Comparison of ENCODE assay signal across 14 cellular contexts in genomic region chr14:69999246-69999645, GRCh38.
DNase-seq lines count a peak whose midpoint lies in the region; ATAC-seq and TF ChIP-seq lines count a peak whose summit lies in the region.
"Had no signal": no experiment of that assay in that cellular context is flagged by ENCODE, and none has a peak within 500 bp of the region (broad histone marks: within the 10 kb centered on the region; RNA-seq: fewer than 3 reads in every experiment).

No MANE protein-coding gene starts in this region.

- peaks cover 21% of the 10 kb centered on the region for H3K4me1 Mint-ChIP-seq in progenitor cell of endocrine pancreas (ENCODE audit: low read depth)
- H3K4me1 Mint-ChIP-seq in immature natural killer cell, result no peaks in the 10 kb centered on the region

- CTCF ChIA-PET in HEK293 (lab: Yijun Ruan, JAX), result interaction anchor here (1.0 to 3.9 kb wide), 3 partner anchors 14 to 223 kb away, joined by 3 to 20 read pairs (median 4); no protein-coding TSS in a partner anchor

- H3K9me3 Mint-ChIP-seq in progenitor cell of endocrine pancreas (ENCODE audit: low read depth), result no peaks in the 10 kb centered on the region
- no peaks in the 10 kb centered on the region for H3K9me3 Mint-ChIP-seq in immature natural killer cell
- H3K9me3 Mint-ChIP-seq: activated T-cell treated with anti-CD3 and anti-CD28 coated beads, Interleukin-2, amount 50 U/mL, for 4 hours; GM23338; T-helper 1 cell treated with Interleukin-12 subunit alpha and Interleukin-12 subunit beta and Interleukin-4 antibody, amounts not matched to agents 30 μg/mL and 1 μg/mL, for 36 hours had no signal

- no peak for TF ChIP-seq CTCF in HEK293 (tag by site-specific recombination; IDR thresholded peaks at IDR 0.05)
- TF ChIP-seq CTCF in choroid plexus epithelial cell (conservative IDR thresholded peaks at IDR 0.05; ENCODE audit: low read depth, low read length), result no peak
- TF ChIP-seq CTCF in progenitor cell of endocrine pancreas (IDR thresholded peaks at IDR 0.05; ENCODE audit: unreplicated experiment), result no peak

- peaks cover 0 to 6% of the 10 kb centered on the region in 2 experiments; a peak in 1 of 3 replicates for H3K36me3 ChIP-seq in HEK293 (ENCODE audit: control insufficient read depth in 2 of 2, insufficient read depth in 1 of 2, low read length in 2 of 2)
- H3K36me3 ChIP-seq: transverse colon had no signal

- ATAC-seq in HG03439 (IDR thresholded peaks at IDR 0.05; ENCODE audit: unreplicated experiment), result no peak
- ATAC-seq: activated T-cell treated with anti-CD3 and anti-CD28 coated beads, Interleukin-2, amount 50 U/mL, for 4 hours; GM23338 had no signal

- peak overlapping the region; percentile 76 for H3K27ac Mint-ChIP-seq in progenitor cell of endocrine pancreas
- H3K27ac Mint-ChIP-seq in immature natural killer cell, result no peak overlapping the region
- H3K27ac Mint-ChIP-seq: GM23338; T-helper 1 cell treated with Interleukin-12 subunit alpha and Interleukin-12 subunit beta and Interleukin-4 antibody, amounts not matched to agents 30 μg/mL and 1 μg/mL, for 36 hours had no signal

- no peak overlapping the region for H3K4me3 Mint-ChIP-seq in progenitor cell of endocrine pancreas (ENCODE audit: low read depth)
- H3K4me3 Mint-ChIP-seq in immature natural killer cell, result no peak overlapping the region
- H3K4me3 Mint-ChIP-seq: activated T-cell treated with anti-CD3 and anti-CD28 coated beads, Interleukin-2, amount 50 U/mL, for 4 hours; GM23338; T-helper 1 cell treated with Interleukin-12 subunit alpha and Interleukin-12 subunit beta and Interleukin-4 antibody, amounts not matched to agents 30 μg/mL and 1 μg/mL, for 36 hours had no signal

- H3K27ac ChIP-seq in HEK293 (ENCODE audit: extremely low read depth, low read depth, low read length), result peak overlapping the region; percentile 80
- H3K27ac ChIP-seq: transverse colon had no signal

- H3K27me3 Mint-ChIP-seq in progenitor cell of endocrine pancreas, result no peaks in the 10 kb centered on the region
- peaks cover 0 to 4% (median 0%) of the 10 kb centered on the region in 3 donors for H3K27me3 Mint-ChIP-seq in immature natural killer cell (ENCODE audit: low read depth in 3 of 3)

- DNase-seq in NCI-H748 (lab: John Stamatoyannopoulos, UW; ENCODE audit: unreplicated experiment) (peak; percentile 88), choroid plexus epithelial cell (ENCODE audit: low read depth) (peak; percentile 99), progenitor cell of endocrine pancreas (ENCODE audit: low spot score, unreplicated experiment) (no peak), immature natural killer cell (no peak), medulla oblongata (ENCODE audit: extremely low spot score) (no peak), hepatic stellate cell (ENCODE audit: low spot score) (no peak)
- DNase-seq: activated T-cell treated with anti-CD3 and anti-CD28 coated beads, Interleukin-2, amount 50 U/mL, for 4 hours; cortex of kidney; NCI-H1694; transverse colon had no signal

- POLR2A ChIA-PET in HEK293 (lab: Yijun Ruan, JAX), result interaction anchor here (0.6 to 1.6 kb wide), 3 partner anchors 118 to 233 kb away, joined by 3 to 18 read pairs (median 4); partner anchors contain the start of genes SMOC1 and SRSF5

- H3K36me3 Mint-ChIP-seq in progenitor cell of endocrine pancreas (ENCODE audit: insufficient read depth) (no peaks in the 10 kb centered on the region), immature natural killer cell (no peaks in the 10 kb centered on the region)

- no peak overlapping the region for H3K4me3 ChIP-seq in HEK293 (ENCODE audit: low read depth, low read length)
- no peak overlapping the region for H3K4me3 ChIP-seq in choroid plexus epithelial cell (ENCODE audit: low read depth, low read length)
- H3K4me3 ChIP-seq: GM23338, transverse colon had no signal

- H3K9me3 ChIP-seq in HEK293 (ENCODE audit: control insufficient read depth, insufficient read depth, low read depth, low read length), result no peaks in the 10 kb centered on the region
- H3K9me3 ChIP-seq: transverse colon had no signal

- H3K4me1 ChIP-seq in HEK293 (ENCODE audit: control insufficient read depth, insufficient read depth, low read length), result peaks cover 44% of the 10 kb centered on the region
- H3K4me1 ChIP-seq: transverse colon had no signal

TF ChIP-seq in HEK293, 187 proteins besides CTCF, POLR2A, EP300 and RAD21 (continues in another document):
- TF ChIP-seq ZFHX2 (tag by site-specific recombination; conservative IDR thresholded peaks at IDR 0.05) (no peak), ZNF791 (tag by site-specific recombination; IDR thresholded peaks at IDR 0.05) (no peak), PBX3 (CRISPR knock-in tag; IDR thresholded peaks at IDR 0.05) (no peak), ZNF362 (tag by site-specific recombination; IDR thresholded peaks at IDR 0.05) (no peak), ZBTB17 (tag by site-specific recombination; IDR thresholded peaks at IDR 0.05) (no peak; the same call in 1 of the 2 replicates), ZNF274 (IDR thresholded peaks at IDR 0.05; ENCODE audit: low read length) (no peak), ZNF274 (tag by site-specific recombination; IDR thresholded peaks at IDR 0.05; ENCODE audit: borderline replicate concordance) (no peak), ZNF140 (tag by site-specific recombination; IDR thresholded peaks at IDR 0.05) (no peak), RBAK (tag by site-specific recombination; IDR thresholded peaks at IDR 0.05) (no peak), ZNF560 (tag by site-specific recombination; IDR thresholded peaks at IDR 0.05; ENCODE audit: borderline replicate concordance) (no peak), ZNF585B (tag by site-specific recombination; IDR thresholded peaks at IDR 0.05) (no peak), ZNF488 (tag by site-specific recombination; IDR thresholded peaks at IDR 0.05) (peak; percentile 39; the same call in 1 of the 2 replicates)
- TF ChIP-seq, protein P1, sequence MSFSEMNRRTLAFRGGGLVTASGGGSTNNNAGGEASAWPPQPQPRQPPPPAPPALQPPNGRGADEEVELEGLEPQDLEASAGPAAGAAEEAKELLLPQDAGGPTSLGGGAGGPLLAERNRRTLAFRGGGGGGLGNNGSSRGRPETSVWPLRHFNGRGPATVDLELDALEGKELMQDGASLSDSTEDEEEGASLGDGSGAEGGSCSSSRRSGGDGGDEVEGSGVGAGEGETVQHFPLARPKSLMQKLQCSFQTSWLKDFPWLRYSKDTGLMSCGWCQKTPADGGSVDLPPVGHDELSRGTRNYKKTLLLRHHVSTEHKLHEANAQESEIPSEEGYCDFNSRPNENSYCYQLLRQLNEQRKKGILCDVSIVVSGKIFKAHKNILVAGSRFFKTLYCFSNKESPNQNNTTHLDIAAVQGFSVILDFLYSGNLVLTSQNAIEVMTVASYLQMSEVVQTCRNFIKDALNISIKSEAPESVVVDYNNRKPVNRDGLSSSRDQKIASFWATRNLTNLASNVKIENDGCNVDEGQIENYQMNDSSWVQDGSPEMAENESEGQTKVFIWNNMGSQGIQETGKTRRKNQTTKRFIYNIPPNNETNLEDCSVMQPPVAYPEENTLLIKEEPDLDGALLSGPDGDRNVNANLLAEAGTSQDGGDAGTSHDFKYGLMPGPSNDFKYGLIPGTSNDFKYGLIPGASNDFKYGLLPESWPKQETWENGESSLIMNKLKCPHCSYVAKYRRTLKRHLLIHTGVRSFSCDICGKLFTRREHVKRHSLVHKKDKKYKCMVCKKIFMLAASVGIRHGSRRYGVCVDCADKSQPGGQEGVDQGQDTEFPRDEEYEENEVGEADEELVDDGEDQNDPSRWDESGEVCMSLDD (tag by site-specific recombination; IDR thresholded peaks at IDR 0.05), result 0 out of 2 replicates have a peak, but pooled peaks have one; percentile 61
- TF ChIP-seq, protein P2, sequence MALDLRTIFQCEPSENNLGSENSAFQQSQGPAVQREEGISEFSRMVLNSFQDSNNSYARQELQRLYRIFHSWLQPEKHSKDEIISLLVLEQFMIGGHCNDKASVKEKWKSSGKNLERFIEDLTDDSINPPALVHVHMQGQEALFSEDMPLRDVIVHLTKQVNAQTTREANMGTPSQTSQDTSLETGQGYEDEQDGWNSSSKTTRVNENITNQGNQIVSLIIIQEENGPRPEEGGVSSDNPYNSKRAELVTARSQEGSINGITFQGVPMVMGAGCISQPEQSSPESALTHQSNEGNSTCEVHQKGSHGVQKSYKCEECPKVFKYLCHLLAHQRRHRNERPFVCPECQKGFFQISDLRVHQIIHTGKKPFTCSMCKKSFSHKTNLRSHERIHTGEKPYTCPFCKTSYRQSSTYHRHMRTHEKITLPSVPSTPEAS (tag by site-specific recombination; IDR thresholded peaks at IDR 0.05), result peak; percentile 56; the same call in 1 of the 2 replicates

Comparison
In these comparisons a context has a peak if more than half of its experiments do, and no peak if none do; other contexts are left out.
1. DNase-seq: peak in NCI-H748 (single experiment) and choroid plexus epithelial cell (single experiment); none in progenitor cell of endocrine pancreas (single experiment), immature natural killer cell (0 of 3), medulla oblongata (single experiment) and hepatic stellate cell (single experiment).